20 cellular contexts compared by ENCODE assay signal in genomic region chr11:18056561-18057181, GRCh38. TPM values are rescaled to one million over a fixed set of nuclear protein-coding genes. Genes with fewer than 3 reads are reported as not detected.
"Had no signal": no experiment of that assay in that cellular context is flagged by ENCODE, and none has a peak within 500 bp of the region (broad histone marks: within the 10 kb centered on the region; RNA-seq: fewer than 3 reads in every experiment).

No MANE protein-coding gene starts in this region.

- H3K9me3 ChIP-seq: adrenal gland, colonic mucosa, esophagus muscularis mucosa, neutrophil, tibial nerve, uterus had no signal

- H3K4me1 ChIP-seq: adrenal gland, colonic mucosa, esophagus muscularis mucosa, parathyroid adenoma, tibial nerve, uterus had no signal

- H3K36me3 ChIP-seq: adrenal gland, colonic mucosa, esophagus muscularis mucosa, neutrophil, tibial nerve, uterus had no signal

- H3K9ac ChIP-seq: parathyroid adenoma had no signal

- H3K27me3 ChIP-seq: adrenal gland, colonic mucosa, esophagus muscularis mucosa, tibial nerve, uterus had no signal

- FAIRE-seq: kidney, TTC549 had no signal

- H3K4me3 ChIP-seq: adrenal gland, colonic mucosa, esophagus muscularis mucosa, tibial nerve, uterus had no signal

- H2AFZ ChIP-seq: parathyroid adenoma had no signal

- H3K79me2 ChIP-seq: parathyroid adenoma had no signal

- H3K27ac ChIP-seq: adrenal gland, colonic mucosa, esophagus muscularis mucosa, neutrophil, parathyroid adenoma, tibial nerve, uterus had no signal

- ATAC-seq: left ventricle myocardium superior, natural killer cell, WTC11 had no signal

- DNase-seq: activated CD4-positive, alpha-beta memory T cell treated with anti-CD3 and anti-CD28 coated beads, Interleukin-2, amount 10 ng/mL, durations not matched to agents 7 days and 5 days; activated CD4-positive, alpha-beta T cell treated with anti-CD3 and anti-CD28 coated beads for 4 hours; activated naive CD4-positive, alpha-beta T cell treated with anti-CD3 and anti-CD28 coated beads, Interleukin-2, amount 10 ng/mL, durations not matched to agents 7 days and 5 days; activated T-cell treated with anti-CD3 and anti-CD28 coated beads, Interleukin-2, amount 50 U/mL, for 24 hours; adrenal gland; colonic mucosa; hypothalamus; kidney; left ventricle myocardium superior; mesendoderm; natural killer cell; stimulated activated CD4-positive, alpha-beta T cell treated with anti-CD3 and anti-CD28 coated beads, Interleukin-4, amount 100 ng/mL, for 1 hour; stimulated activated naive CD4-positive, alpha-beta T cell; uterus had no signal

RNA-seq across cellular contexts. Expression of gene TPH1, which starts 10.6 kb away (rescaled TPM):
- total RNA-seq: left ventricle myocardium superior had no signal
